ENCODE assay signal across 8 cellular contexts in the genomic region with DNA sequence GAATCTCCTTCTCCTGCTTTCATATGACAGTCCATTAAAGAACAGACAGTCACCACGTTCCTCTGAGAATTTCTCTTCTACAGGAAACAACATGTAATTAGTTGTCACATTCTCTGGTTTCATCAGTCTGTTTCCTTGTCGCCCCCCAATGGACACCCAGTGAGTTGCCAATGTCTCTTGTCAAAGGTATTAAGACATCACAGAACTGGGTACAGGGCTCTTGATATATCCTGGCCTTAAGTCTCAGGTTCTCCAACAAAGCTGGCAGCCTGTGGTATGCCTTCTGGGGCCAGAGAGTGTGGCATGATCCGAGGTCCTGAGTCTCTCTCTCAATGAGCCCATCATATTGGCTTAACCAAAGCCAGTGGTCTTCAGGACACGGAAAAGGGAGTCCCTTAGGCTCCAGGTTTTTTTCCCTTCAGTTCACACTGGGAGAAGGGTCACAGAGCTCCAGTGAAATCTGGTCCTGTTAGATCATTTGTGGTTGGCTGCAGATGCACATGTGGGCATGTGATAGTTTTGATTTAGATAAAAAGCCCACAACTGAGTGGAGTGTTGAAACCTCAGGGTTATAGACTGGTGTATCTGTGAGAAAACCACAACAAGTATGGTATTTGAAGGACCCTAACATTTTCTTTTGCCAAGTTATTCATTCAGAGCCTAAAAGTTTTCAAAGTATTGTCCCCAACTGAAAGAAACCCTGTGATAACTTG. TPM values are rescaled to one million over a fixed set of nuclear protein-coding genes. Genes with fewer than 3 reads are reported as not detected.
A peak's percentile ranks its signal among the peaks of the same experiment; 100 is the strongest.
DNase-seq lines count a peak whose midpoint lies in the region; ATAC-seq and TF ChIP-seq lines count a peak whose summit lies in the region.

No MANE protein-coding gene starts in this region.

- no peak overlapping the region for H3K4me3 ChIP-seq in BLaER1 treated with 17β-estradiol and CSF1 and Interleukin-3, amounts not matched to agents 10 nM and 100 nM
- no peak overlapping the region for H3K4me3 ChIP-seq in neural cell (ENCODE audit: low read length)

- TF ChIP-seq CTCF in neural cell (IDR thresholded peaks at IDR 0.05; ENCODE audit: poor library complexity, severe bottlenecking) = peak; percentile 60

- ATAC-seq in GM18909 (IDR thresholded peaks at IDR 0.05; ENCODE audit: poor library complexity, unreplicated experiment) = peak; percentile 91
- ATAC-seq in HG03432 (IDR thresholded peaks at IDR 0.05; ENCODE audit: unreplicated experiment) = peak; percentile 86

- H3K9ac ChIP-seq in BLaER1 treated with 17β-estradiol and CSF1 and Interleukin-3, amounts not matched to agents 10 nM and 100 nM = 0 out of 22 replicates have a peak overlapping the region, but pooled peaks of 1 of the 11 experiments have one; percentile 29
- no peak overlapping the region for H3K9ac ChIP-seq in neural cell (ENCODE audit: low read length)

- peak overlapping the region in 7 of 11 experiments; percentile 9 to 58 (median 29); a peak in 11 of 22 replicates for H3K4me2 ChIP-seq in BLaER1 treated with 17β-estradiol and CSF1 and Interleukin-3, amounts not matched to agents 10 nM and 100 nM
- no peak overlapping the region for H3K4me2 ChIP-seq in neural cell (ENCODE audit: low read length)

- no peaks in the 10 kb centered on the region for H3K9me2 ChIP-seq in neural cell (ENCODE audit: insufficient read depth, low read length)

- peaks cover 0 to 17% (median 11%) of the 10 kb centered on the region in 10 experiments; a peak in 13 of 20 replicates for H3K4me1 ChIP-seq in BLaER1 treated with 17β-estradiol and CSF1 and Interleukin-3, amounts not matched to agents 10 nM and 100 nM

- no peaks in the 10 kb centered on the region for H3K36me3 ChIP-seq in BLaER1 treated with 17β-estradiol and CSF1 and Interleukin-3, amounts not matched to agents 10 nM and 100 nM
- no peaks in the 10 kb centered on the region for H3K36me3 ChIP-seq in neural cell (ENCODE audit: insufficient read depth, low read length)

- peak overlapping the region in 1 of 11 experiments; percentile 32; a peak in 1 of 22 replicates for H3K27ac ChIP-seq in BLaER1 treated with 17β-estradiol and CSF1 and Interleukin-3, amounts not matched to agents 10 nM and 100 nM
- H3K27ac ChIP-seq in neural cell (ENCODE audit: low read length) = no peak overlapping the region

- H3K79me2 ChIP-seq in neural cell (replicated peaks; ENCODE audit: insufficient read depth, low read length) = no peaks in the 10 kb centered on the region

- no peaks in the 10 kb centered on the region for H4K20me1 ChIP-seq in BLaER1 treated with 17β-estradiol and CSF1 and Interleukin-3, amounts not matched to agents 10 nM and 100 nM
- no peaks in the 10 kb centered on the region for H4K20me1 ChIP-seq in neural cell (ENCODE audit: insufficient read depth)

- TF ChIP-seq EP300 in neural cell (conservative IDR thresholded peaks at IDR 0.05; ENCODE audit: poor library complexity, severe bottlenecking) = no peak

- no peaks in the 10 kb centered on the region for H3K27me3 ChIP-seq in BLaER1 treated with 17β-estradiol and CSF1 and Interleukin-3, amounts not matched to agents 10 nM and 100 nM
- no peaks in the 10 kb centered on the region for H3K27me3 ChIP-seq in neural cell (ENCODE audit: insufficient read depth, low read depth, low read length)

- no peaks in the 10 kb centered on the region for H3F3A ChIP-seq in neural cell (ENCODE audit: insufficient read depth, low read length, poor library complexity, severe bottlenecking)

- peak; percentile 58 for TF ChIP-seq RAD21 in neural cell (conservative IDR thresholded peaks at IDR 0.05)

- H3K9me3 ChIP-seq in BLaER1 treated with 17β-estradiol and CSF1 and Interleukin-3, amounts not matched to agents 10 nM and 100 nM (replicated peaks in 1 of 11) = peaks cover 0 to 4% (median 0%) of the 10 kb centered on the region in 11 experiments; a peak in 2 of 22 replicates
- H3K9me3 ChIP-seq in neural cell (ENCODE audit: low read length) = no peaks in the 10 kb centered on the region

- DNase-seq in RPMI7951 (ENCODE audit: low read depth) (peak; percentile 63), epidermal melanocyte (ENCODE audit: insufficient read length, low spot score) (peak; percentile 32), DMS79 (lab: John Stamatoyannopoulos, UW) (no peak), NCI-H128 (lab: John Stamatoyannopoulos, UW; ENCODE audit: unreplicated experiment) (no peak)

- H2AFZ ChIP-seq in neural cell (ENCODE audit: low read depth, low read length) = no peak overlapping the region

TF ChIP-seq in neural cell, 6 proteins besides CTCF, POLR2A, EP300 and RAD21:
- TF ChIP-seq REST (IDR thresholded peaks at IDR 0.05; ENCODE audit: borderline replicate concordance) (no peak), TAF1 (IDR thresholded peaks at IDR 0.05; ENCODE audit: low read depth) (no peak), SMC3 (conservative IDR thresholded peaks at IDR 0.05; ENCODE audit: poor library complexity) (peak; percentile 63), MXI1 (conservative IDR thresholded peaks at IDR 0.05; ENCODE audit: poor library complexity, severe bottlenecking) (no peak), EZH2 (IDR thresholded peaks at IDR 0.05; ENCODE audit: borderline replicate concordance, insufficient read depth, low read length, poor library complexity, severe bottlenecking) (no peak)

RNA-seq across cellular contexts. Expression of gene PRLR, which starts 46.9 kb away (rescaled TPM):
- total RNA-seq in RPMI7951 (2014; rRNA removed; shearing (Covaris generic)) = 0.10 and 0.12 TPM in 2 replicates
- 0.50 and 0.78 TPM in 2 replicates for polyA plus RNA-seq in neural cell
- 1.5 and 2.5 TPM in 2 replicates for polyA minus RNA-seq in neural cell

Comparison
In these comparisons a context has a peak if more than half of its experiments do, and no peak if none do; other contexts are left out.
1. DNase-seq: peak in RPMI7951 (single experiment) and epidermal melanocyte (single experiment); none in DMS79 (single experiment) and NCI-H128 (single experiment).